ENCODE assay signal across 8 cellular contexts in the genomic region with DNA sequence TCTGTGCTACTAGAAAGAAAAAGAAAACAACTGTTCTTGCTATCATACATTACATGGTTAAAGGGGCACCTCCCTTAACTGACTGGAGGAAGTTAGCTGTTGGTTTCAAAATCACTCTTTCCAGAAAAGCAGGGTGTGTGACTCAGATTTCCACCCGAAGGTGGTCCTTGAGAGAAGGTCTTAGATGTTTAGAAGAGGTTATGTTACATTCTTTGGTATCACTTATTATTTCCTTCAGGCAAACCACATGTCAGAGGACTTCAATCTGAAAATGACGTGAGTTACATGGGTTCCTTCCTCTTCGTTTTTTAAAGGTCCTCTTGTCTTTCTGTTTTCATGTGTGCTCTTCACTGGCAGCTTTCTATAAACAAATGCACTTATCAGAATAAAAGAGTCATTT.
DNase-seq lines count a peak whose midpoint lies in the region; ATAC-seq and TF ChIP-seq lines count a peak whose summit lies in the region.

No MANE protein-coding gene starts in this region.

- no peaks in the 10 kb centered on the region for H3K9me3 ChIP-seq in neural progenitor cell (ENCODE audit: low read depth)

- no peak overlapping the region for H2AFZ ChIP-seq in neural progenitor cell (replicated peaks)

- intact Hi-C loops in head of caudate nucleus (cut with DNase I) = no loop called here

- no peaks in the 10 kb centered on the region for H3K36me3 ChIP-seq in neural progenitor cell

- ATAC-seq in HG02588 (IDR thresholded peaks at IDR 0.05; ENCODE audit: unreplicated experiment) = peak; percentile 83

- H3K4me3 ChIP-seq in GM12864 (ENCODE audit: low read depth, low read length) = peak overlapping the region; percentile 19
- no peak overlapping the region for H3K4me3 ChIP-seq in neural progenitor cell

- H3K36me3 Mint-ChIP-seq in activated naive CD8-positive, alpha-beta T cell treated with anti-CD3 and anti-CD28 coated beads for 36 hours = peaks cover 28% of the 10 kb centered on the region
- H3K36me3 Mint-ChIP-seq in neural progenitor cell = no peaks in the 10 kb centered on the region

- H3K4me3 Mint-ChIP-seq in activated naive CD8-positive, alpha-beta T cell treated with anti-CD3 and anti-CD28 coated beads for 36 hours = peak overlapping the region; percentile 52
- no peak overlapping the region for H3K4me3 Mint-ChIP-seq in neural progenitor cell

- no peak overlapping the region for H3K9ac ChIP-seq in neural progenitor cell

- no peaks in the 10 kb centered on the region for H3K4me1 ChIP-seq in neural progenitor cell

- no peaks in the 10 kb centered on the region for H3K79me2 ChIP-seq in neural progenitor cell (ENCODE audit: low read depth)

- H4K20me1 ChIP-seq in neural progenitor cell (ENCODE audit: low read depth) = no peaks in the 10 kb centered on the region

- DNase-seq in GM12864 (ENCODE audit: low read depth) (peak; percentile 87), NOMO-1 treated with dmso at 0.1 percent for 144 hours (lab: John Stamatoyannopoulos, UW; ENCODE audit: unreplicated experiment) (peak; percentile 59), head of caudate nucleus (no peak), A172 (ENCODE audit: low spot score) (no peak), neural progenitor cell (ENCODE audit: low spot score) (no peak)
- DNase-seq in activated naive CD8-positive, alpha-beta T cell treated with anti-CD3 and anti-CD28 coated beads for 36 hours = peak; percentile 66
- DNase-seq in stimulated activated CD4-positive, alpha-beta T cell treated with anti-CD3 and anti-CD28 coated beads, Interleukin-2, amount 100 ng/mL, for 4 hours (ENCODE audit: low read depth) = peak; percentile 78

- H3F3A ChIP-seq in neural progenitor cell (ENCODE audit: low read depth) = no peaks in the 10 kb centered on the region

- peak overlapping the region; percentile 92 for H3K27ac Mint-ChIP-seq in activated naive CD8-positive, alpha-beta T cell treated with anti-CD3 and anti-CD28 coated beads for 36 hours
- H3K27ac Mint-ChIP-seq in neural progenitor cell = no peak overlapping the region

- H3K9me3 Mint-ChIP-seq in activated naive CD8-positive, alpha-beta T cell treated with anti-CD3 and anti-CD28 coated beads for 36 hours = peaks cover 11% of the 10 kb centered on the region
- H3K9me3 Mint-ChIP-seq in neural progenitor cell = no peaks in the 10 kb centered on the region

- no peak overlapping the region for H3K4me2 ChIP-seq in neural progenitor cell

- no peak overlapping the region for H3K27ac ChIP-seq in neural progenitor cell

- peaks cover 74% of the 10 kb centered on the region for H3K4me1 Mint-ChIP-seq in activated naive CD8-positive, alpha-beta T cell treated with anti-CD3 and anti-CD28 coated beads for 36 hours
- no peaks in the 10 kb centered on the region for H3K4me1 Mint-ChIP-seq in neural progenitor cell

- H3K27me3 ChIP-seq in neural progenitor cell = no peaks in the 10 kb centered on the region

- TF ChIP-seq CTCF in GM12864 (IDR thresholded peaks at IDR 0.05; ENCODE audit: low read depth, low read length, missing control alignments) (no peak), neural progenitor cell (IDR thresholded peaks at IDR 0.05) (no peak)

- no peaks in the 10 kb centered on the region for H3K27me3 Mint-ChIP-seq in activated naive CD8-positive, alpha-beta T cell treated with anti-CD3 and anti-CD28 coated beads for 36 hours
- no peaks in the 10 kb centered on the region for H3K27me3 Mint-ChIP-seq in neural progenitor cell (ENCODE audit: insufficient read depth, low read depth)

Comparison
In these comparisons a context has a peak if more than half of its experiments do, and no peak if none do; other contexts are left out.
1. DNase-seq: peak in GM12864 (single experiment), NOMO-1 treated with dmso at 0.1 percent for 144 hours (single experiment), activated naive CD8-positive, alpha-beta T cell treated with anti-CD3 and anti-CD28 coated beads for 36 hours (single experiment) and stimulated activated CD4-positive, alpha-beta T cell treated with anti-CD3 and anti-CD28 coated beads, Interleukin-2, amount 100 ng/mL, for 4 hours (single experiment); none in head of caudate nucleus (0 of 42), A172 (single experiment) and neural progenitor cell (single experiment).